ENCODE assay signal across 7 cellular contexts in genomic region chr2:118310016-118310877, GRCh38.
DNase-seq lines count a peak whose midpoint lies in the region; ATAC-seq and TF ChIP-seq lines count a peak whose summit lies in the region.

No MANE protein-coding gene starts in this region.

- no peaks in the 10 kb centered on the region for H3K9me3 Mint-ChIP-seq in WTC11

- TF ChIP-seq CTCF in WTC11 (IDR thresholded peaks at IDR 0.05) (no peak), cardiac fibroblast (IDR thresholded peaks at IDR 0.05; ENCODE audit: low read depth, low read length) (no peak)

- DNase-seq in WTC11 (ENCODE audit: low spot score) = peak; percentile 56
- DNase-seq in cardiac fibroblast (ENCODE audit: low read depth in 2 of 2) = peak; percentile 27 to 33
- DNase-seq in kidney tubule cell (ENCODE audit: low spot score) = peak; percentile 45
- peak; percentile 63 for DNase-seq in stimulated activated CD4-positive, alpha-beta T cell treated with anti-CD3 and anti-CD28 coated beads, Interleukin-1b, Interleukin-23, amount 100 ng/mL, for 48 hours
- DNase-seq in NCI-H1694 treated with DMSO at 0.1 percent for 48 hours (lab: John Stamatoyannopoulos, UW) = no peak

- POLR2A ChIA-PET in WTC11 (lab: Charles Lee) = interaction anchor here (1.3 kb wide), 1 partner anchor 86 kb away, joined by 3 read pairs; no protein-coding TSS in a partner anchor

- CTCF ChIA-PET in WTC11 (lab: Charles Lee) = interaction anchor here (1.6 kb wide), 1 partner anchor 41 kb away, joined by 5 read pairs; no protein-coding TSS in a partner anchor

- H3K36me3 Mint-ChIP-seq in WTC11 = peaks cover 3% of the 10 kb centered on the region; the same call in 1 of the 2 replicates

- peak overlapping the region; percentile 78 for H3K4me3 Mint-ChIP-seq in WTC11

- peak overlapping the region; percentile 98 for H3K27ac Mint-ChIP-seq in WTC11

- peak; percentile 80 for ATAC-seq in GM18909 (IDR thresholded peaks at IDR 0.05; ENCODE audit: poor library complexity, unreplicated experiment)
- peak; percentile 71 for ATAC-seq in HG03103 (IDR thresholded peaks at IDR 0.05; ENCODE audit: low read depth, unreplicated experiment)
- peak; percentile 21 for ATAC-seq in WTC11

- H3K27me3 Mint-ChIP-seq in WTC11 (ENCODE audit: low read depth) = peaks cover 16% of the 10 kb centered on the region

- H3K4me1 Mint-ChIP-seq in WTC11 = peaks cover 41% of the 10 kb centered on the region

- peak overlapping the region; percentile 41 to 45 for H3K4me3 ChIP-seq in cardiac fibroblast (replicated peaks in 1 of 2; ENCODE audit: low read depth in 2 of 2, low read length in 2 of 2)

TF ChIP-seq in WTC11, 78 proteins besides CTCF, POLR2A, EP300 and RAD21:
- peak; percentile 61; the same call in 1 of the 2 replicates for TF ChIP-seq CREM (CRISPR knock-in tag; IDR thresholded peaks at IDR 0.05)
- no peak for TF ChIP-seq NR1H2 (CRISPR knock-in tag; IDR thresholded peaks at IDR 0.05)
- TF ChIP-seq ATF1 (CRISPR knock-in tag; IDR thresholded peaks at IDR 0.05) = no peak
- 0 out of 2 replicates have a peak, but pooled peaks have one; percentile 38 for TF ChIP-seq FOXK1 (CRISPR knock-in tag; IDR thresholded peaks at IDR 0.05)

Comparison
In these comparisons a context has a peak if more than half of its experiments do, and no peak if none do; other contexts are left out.
1. ATAC-seq: peak in every context shown above with its lines; median percentile 80 in GM18909; 71 in HG03103; 21 in WTC11.